1 cellular context compared by ENCODE assay signal in the genomic region with DNA sequence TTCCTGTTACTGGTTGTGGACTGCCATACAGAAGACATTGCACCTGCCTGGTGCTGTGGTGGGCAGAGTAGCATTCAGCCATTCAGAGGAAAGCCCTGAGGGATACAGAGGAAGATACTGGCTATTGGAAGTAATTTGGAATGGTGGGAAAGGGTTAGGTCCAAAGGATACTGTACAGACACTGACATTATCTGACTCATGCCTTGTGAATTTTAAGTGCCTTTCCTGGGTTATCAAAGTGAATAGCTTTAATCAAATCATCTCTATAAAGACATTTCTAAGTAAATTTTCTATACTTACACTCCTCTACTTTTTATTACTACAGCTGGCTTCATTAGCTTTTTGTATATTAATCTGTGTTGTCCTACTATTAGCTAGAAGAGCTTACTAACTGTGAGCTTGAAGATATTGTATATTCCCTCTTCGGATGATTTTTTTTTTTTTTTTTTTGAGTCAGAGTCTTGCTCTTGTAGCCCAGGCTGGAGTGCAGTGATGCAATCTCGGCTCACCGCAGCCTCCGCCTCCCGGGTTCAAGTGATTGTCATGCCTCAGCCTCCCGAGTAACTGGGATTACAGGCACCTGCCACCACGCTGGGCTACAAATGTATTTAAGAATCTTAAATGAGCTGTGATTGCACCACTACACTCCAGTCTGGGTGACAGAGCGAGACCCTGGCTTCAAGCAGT.
TF ChIP-seq lines count a peak whose summit lies in the region.

No MANE protein-coding gene starts in this region.

TF ChIP-seq in SK-N-SH treated with all-trans-retinoic acid at 6 μM for 48 hours, 23 proteins besides CTCF, POLR2A, EP300 and RAD21 (continued from another document):
- TF ChIP-seq CSDC2 (CRISPR knock-in tag; IDR thresholded peaks at IDR 0.05): no peak
- TF ChIP-seq OSR1 (CRISPR knock-in tag; IDR thresholded peaks at IDR 0.05): no peak
- TF ChIP-seq TOX (CRISPR knock-in tag; IDR thresholded peaks at IDR 0.05; ENCODE audit: borderline replicate concordance): peak; percentile 17; the same call in 1 of the 2 replicates
- no peak for TF ChIP-seq ZFP3 (CRISPR knock-in tag; IDR thresholded peaks at IDR 0.05)
- TF ChIP-seq, protein P1, sequence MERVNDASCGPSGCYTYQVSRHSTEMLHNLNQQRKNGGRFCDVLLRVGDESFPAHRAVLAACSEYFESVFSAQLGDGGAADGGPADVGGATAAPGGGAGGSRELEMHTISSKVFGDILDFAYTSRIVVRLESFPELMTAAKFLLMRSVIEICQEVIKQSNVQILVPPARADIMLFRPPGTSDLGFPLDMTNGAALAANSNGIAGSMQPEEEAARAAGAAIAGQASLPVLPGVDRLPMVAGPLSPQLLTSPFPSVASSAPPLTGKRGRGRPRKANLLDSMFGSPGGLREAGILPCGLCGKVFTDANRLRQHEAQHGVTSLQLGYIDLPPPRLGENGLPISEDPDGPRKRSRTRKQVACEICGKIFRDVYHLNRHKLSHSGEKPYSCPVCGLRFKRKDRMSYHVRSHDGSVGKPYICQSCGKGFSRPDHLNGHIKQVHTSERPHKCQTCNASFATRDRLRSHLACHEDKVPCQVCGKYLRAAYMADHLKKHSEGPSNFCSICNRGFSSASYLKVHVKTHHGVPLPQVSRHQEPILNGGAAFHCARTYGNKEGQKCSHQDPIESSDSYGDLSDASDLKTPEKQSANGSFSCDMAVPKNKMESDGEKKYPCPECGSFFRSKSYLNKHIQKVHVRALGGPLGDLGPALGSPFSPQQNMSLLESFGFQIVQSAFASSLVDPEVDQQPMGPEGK (CRISPR knock-in tag; IDR thresholded peaks at IDR 0.05; ENCODE audit: borderline replicate concordance): peak; percentile 59; the same call in 1 of the 2 replicates
- TF ChIP-seq ZFP30 (CRISPR knock-in tag; IDR thresholded peaks at IDR 0.05): no peak
